ENCODE assay signal across 1 cellular context in genomic region chr19:49677232-49677881, GRCh38.
TF ChIP-seq lines count a peak whose summit lies in the region.

Gene PRMT1, plus strand, starts transcription at chr19:49677271. Its CDS starts 10 bp downstream, at chr19:49677281.

TF ChIP-seq in K562, 482 proteins besides CTCF, POLR2A, EP300 and RAD21 (continued from another document):
- TF ChIP-seq E2F8 (IDR thresholded peaks at IDR 0.05; ENCODE audit: low read depth, partially characterized antibody) (peak; percentile 66), MTA3 (IDR thresholded peaks at IDR 0.05; ENCODE audit: borderline replicate concordance) (no peak), SMARCA4 (IDR thresholded peaks at IDR 0.05) (no peak), ZNF431 (CRISPR knock-in tag; IDR thresholded peaks at IDR 0.05) (no peak), BCOR (IDR thresholded peaks at IDR 0.05) (no peak), ID3 (CRISPR knock-in tag; IDR thresholded peaks at IDR 0.05) (no peak), ID3 (tag; IDR thresholded peaks at IDR 0.05) (peak; percentile 65; the same call in 1 of the 2 replicates), EGR1 (conservative IDR thresholded peaks at IDR 0.05) (peak; percentile 54; the same call in 1 of the 2 replicates), BHLHE40 (IDR thresholded peaks at IDR 0.05; ENCODE audit: low read length) (peak; percentile 60; the same call in 1 of the 2 replicates), HBP1 (CRISPR knock-in tag; IDR thresholded peaks at IDR 0.05) (0 out of 2 replicates have a peak, but pooled peaks have one; percentile 45), MXD1 (CRISPR knock-in tag; IDR thresholded peaks at IDR 0.05; ENCODE audit: borderline replicate concordance, poor library complexity, severe bottlenecking) (peak; percentile 94), BCL6 (CRISPR knock-in tag; IDR thresholded peaks at IDR 0.05) (no peak), FOXP4 (CRISPR knock-in tag; IDR thresholded peaks at IDR 0.05; ENCODE audit: borderline replicate concordance) (0 out of 2 replicates have a peak, but pooled peaks have one; percentile 18), PRDM10 (IDR thresholded peaks at IDR 0.05; ENCODE audit: partially characterized antibody) (no peak), ZBTB2 (IDR thresholded peaks at IDR 0.05) (no peak), ZBTB9 (CRISPR knock-in tag; IDR thresholded peaks at IDR 0.05) (peak; percentile 62; the same call in 1 of the 2 replicates), POLR2G (IDR thresholded peaks at IDR 0.05; ENCODE audit: low read depth, low read length) (peak; percentile 98), ERF (CRISPR knock-in tag; IDR thresholded peaks at IDR 0.05) (peak; percentile 91), ZNF511 (CRISPR knock-in tag; IDR thresholded peaks at IDR 0.05) (no peak), HNRNPLL (IDR thresholded peaks at IDR 0.05; ENCODE audit: low read depth, low read length, poor library complexity, severe bottlenecking) (peak; percentile 15), GABPB1 (CRISPR knock-in tag; IDR thresholded peaks at IDR 0.05) (peak; percentile 77), ZNF436 (CRISPR knock-in tag; IDR thresholded peaks at IDR 0.05) (peak; percentile 59; the same call in 1 of the 2 replicates), SMAD4 (CRISPR knock-in tag; conservative IDR thresholded peaks at IDR 0.05) (peak; percentile 47), CREBBP (IDR thresholded peaks at IDR 0.05; ENCODE audit: low read depth, low read length) (no peak), SNAPC5 (CRISPR knock-in tag; IDR thresholded peaks at IDR 0.05) (no peak), ILK (tag; IDR thresholded peaks at IDR 0.05; ENCODE audit: borderline replicate concordance, low read depth) (no peak), RB1 (IDR thresholded peaks at IDR 0.05; ENCODE audit: low read depth) (0 out of 2 replicates have a peak, but pooled peaks have one; percentile 35), ATF4 (CRISPR knock-in tag; IDR thresholded peaks at IDR 0.05) (no peak), XRCC5 (IDR thresholded peaks at IDR 0.05; ENCODE audit: low read depth, low read length) (0 out of 2 replicates have a peak, but pooled peaks have one; percentile 9), ZNF609 (CRISPR knock-in tag; IDR thresholded peaks at IDR 0.05; ENCODE audit: borderline replicate concordance) (no peak), PML (IDR thresholded peaks at IDR 0.05; ENCODE audit: low read length) (peak; percentile 77)
TF ChIP-seq in K562: peak in this region for 135.
